8 cellular contexts compared by ENCODE assay signal in genomic region chr14:68458840-68459469, GRCh38.
DNase-seq lines count a peak whose midpoint lies in the region; ATAC-seq lines count a peak whose summit lies in the region.

No MANE protein-coding gene starts in this region.

- H3K23ac ChIP-seq in mesendoderm (ENCODE audit: low read length), result no peak overlapping the region

- H4K8ac ChIP-seq in mesendoderm (ENCODE audit: low read depth, low read length), result no peak overlapping the region

- no peaks in the 10 kb centered on the region for H3K79me1 ChIP-seq in mesendoderm (ENCODE audit: low read length)

- H3K79me2 ChIP-seq in mesendoderm (ENCODE audit: control insufficient read depth, insufficient read depth, low read length), result no peaks in the 10 kb centered on the region

- H2BK15ac ChIP-seq in mesendoderm (replicated peaks; ENCODE audit: low read depth), result no peak overlapping the region

- no peaks in the 10 kb centered on the region for H3K36me3 ChIP-seq in mesendoderm (ENCODE audit: control insufficient read depth, insufficient read depth, low read length)

- WGBS in mesendoderm (ENCODE audit: extremely low coverage, insufficient coverage, low lambda C conversion rate), result no CpG with 5 or more reads among the region's 5 CpGs

- peak overlapping the region; percentile 2 for H3K56ac ChIP-seq in mesendoderm (ENCODE audit: low read length)

- H3K4me2 ChIP-seq in mesendoderm (ENCODE audit: low read length), result no peak overlapping the region

- H3K18ac ChIP-seq in mesendoderm (ENCODE audit: low read length), result no peak overlapping the region

- H2BK5ac ChIP-seq in mesendoderm (ENCODE audit: low read length), result no peak overlapping the region

- no peak overlapping the region for H3K4ac ChIP-seq in mesendoderm (ENCODE audit: low read depth, low read length)

- no peak overlapping the region for H3K4me3 ChIP-seq in mesendoderm (ENCODE audit: low read length)

- H3K4me1 ChIP-seq in mesendoderm (ENCODE audit: control insufficient read depth, low read depth, low read length), result peaks cover 5% of the 10 kb centered on the region

- peak overlapping the region; percentile 7 for H3K27ac ChIP-seq in mesendoderm (ENCODE audit: low read depth, low read length)

- H4K5ac ChIP-seq in mesendoderm (ENCODE audit: low read length), result no peak overlapping the region

- H3K9ac ChIP-seq in mesendoderm (ENCODE audit: low read length), result no peak overlapping the region

- ATAC-seq in HG02678 (IDR thresholded peaks at IDR 0.05; ENCODE audit: unreplicated experiment) (no peak), GM19397 (IDR thresholded peaks at IDR 0.05; ENCODE audit: unreplicated experiment) (no peak), HG03135 (IDR thresholded peaks at IDR 0.05; ENCODE audit: unreplicated experiment) (no peak)

- H3K27me3 ChIP-seq in mesendoderm (ENCODE audit: insufficient read depth, low read length, poor library complexity), result no peaks in the 10 kb centered on the region

- peak; percentile 98 for DNase-seq in A172 (ENCODE audit: low spot score)
- peak; percentile 38 for DNase-seq in HuH-7.5 (ENCODE audit: low spot score)
- peak; percentile 7 for DNase-seq in cerebellar cortex (ENCODE audit: low spot score)
- peak; percentile 95 for DNase-seq in mesendoderm
- DNase-seq in NOMO-1 treated with DMSO at 0.1 percent for 48 hours (lab: John Stamatoyannopoulos, UW; ENCODE audit: unreplicated experiment), result no peak

- no peak overlapping the region for H2AK5ac ChIP-seq in mesendoderm (ENCODE audit: low read length)

- H2BK120ac ChIP-seq in mesendoderm (ENCODE audit: low read depth, low read length), result no peak overlapping the region
